Comparison of ENCODE assay signal across 1 cellular context in the genomic region with DNA sequence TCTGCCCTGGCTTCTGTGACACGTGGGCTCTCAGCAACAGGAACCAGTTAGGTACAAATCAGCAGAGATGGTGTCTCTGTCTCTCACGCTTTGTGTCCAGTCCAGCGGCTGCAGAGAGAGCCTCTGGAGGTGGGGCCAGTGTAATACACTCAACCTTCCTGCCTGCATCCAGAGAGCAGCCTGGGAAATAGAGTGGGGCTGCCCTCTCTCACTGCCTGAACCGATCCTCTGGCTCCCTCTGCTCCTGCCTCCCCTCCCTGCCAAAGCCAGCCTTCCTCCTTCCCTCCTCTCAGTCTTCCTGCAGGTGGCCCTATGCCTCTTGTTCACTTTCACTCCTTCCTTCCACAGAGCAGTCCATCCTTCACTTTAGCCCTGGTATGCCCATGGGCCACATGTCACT.
TF ChIP-seq lines count a peak whose summit lies in the region.

A gene with protein sequence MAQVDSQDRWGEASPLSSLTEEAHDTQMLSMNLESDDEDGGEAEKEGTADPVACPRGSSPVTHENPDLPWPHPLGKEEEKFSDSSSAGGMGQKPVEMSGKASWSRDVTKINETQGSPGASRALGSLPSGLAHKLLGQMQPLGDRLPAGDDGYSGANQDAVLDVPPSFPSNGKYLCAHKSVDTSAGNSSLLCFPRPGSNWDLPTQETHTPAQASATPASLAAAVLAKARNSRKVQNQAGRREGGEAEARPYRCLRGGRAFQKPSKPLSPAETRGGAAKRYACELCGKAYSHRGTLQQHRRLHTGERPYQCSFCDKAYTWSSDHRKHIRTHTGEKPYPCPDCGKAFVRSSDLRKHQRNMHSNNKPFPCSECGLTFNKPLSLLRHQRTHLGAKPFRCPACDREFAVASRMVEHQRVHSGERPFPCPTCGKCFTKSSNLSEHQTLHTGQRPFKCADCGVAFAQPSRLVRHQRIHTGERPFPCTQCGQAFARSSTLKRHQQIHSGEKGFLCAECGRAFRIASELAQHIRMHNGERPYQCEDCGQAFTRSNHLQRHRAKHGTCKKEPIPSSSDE (minus strand): TSS at position 116 of the 400 bp plus-strand sequence. CDS start 3,702 bp downstream, outside the sequence.

TF ChIP-seq in WTC11, 78 proteins besides CTCF, POLR2A, EP300 and RAD21 (continued from another document):
- TF ChIP-seq, protein P1, sequence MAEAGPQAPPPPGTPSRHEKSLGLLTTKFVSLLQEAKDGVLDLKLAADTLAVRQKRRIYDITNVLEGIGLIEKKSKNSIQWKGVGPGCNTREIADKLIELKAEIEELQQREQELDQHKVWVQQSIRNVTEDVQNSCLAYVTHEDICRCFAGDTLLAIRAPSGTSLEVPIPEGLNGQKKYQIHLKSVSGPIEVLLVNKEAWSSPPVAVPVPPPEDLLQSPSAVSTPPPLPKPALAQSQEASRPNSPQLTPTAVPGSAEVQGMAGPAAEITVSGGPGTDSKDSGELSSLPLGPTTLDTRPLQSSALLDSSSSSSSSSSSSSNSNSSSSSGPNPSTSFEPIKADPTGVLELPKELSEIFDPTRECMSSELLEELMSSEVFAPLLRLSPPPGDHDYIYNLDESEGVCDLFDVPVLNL (CRISPR knock-in tag; IDR thresholded peaks at IDR 0.05; ENCODE audit: borderline replicate concordance, low read depth), result no peak
- TF ChIP-seq ZNF232 (CRISPR knock-in tag; IDR thresholded peaks at IDR 0.05) (no peak), FOXJ3 (CRISPR knock-in tag; IDR thresholded peaks at IDR 0.05; ENCODE audit: borderline replicate concordance) (no peak), NFE2L1 (CRISPR knock-in tag; IDR thresholded peaks at IDR 0.05) (no peak), NR3C1 (CRISPR knock-in tag; conservative IDR thresholded peaks at IDR 0.05; ENCODE audit: low read depth) (no peak), ELF4 (CRISPR knock-in tag; IDR thresholded peaks at IDR 0.05; ENCODE audit: low read depth) (no peak), CREB1 (CRISPR knock-in tag; IDR thresholded peaks at IDR 0.05) (no peak), TEAD4 (CRISPR knock-in tag; IDR thresholded peaks at IDR 0.05) (no peak)
- TF ChIP-seq, protein P2, sequence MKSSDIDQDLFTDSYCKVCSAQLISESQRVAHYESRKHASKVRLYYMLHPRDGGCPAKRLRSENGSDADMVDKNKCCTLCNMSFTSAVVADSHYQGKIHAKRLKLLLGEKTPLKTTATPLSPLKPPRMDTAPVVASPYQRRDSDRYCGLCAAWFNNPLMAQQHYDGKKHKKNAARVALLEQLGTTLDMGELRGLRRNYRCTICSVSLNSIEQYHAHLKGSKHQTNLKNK (CRISPR knock-in tag; IDR thresholded peaks at IDR 0.05), result no peak
